Comparison of ENCODE assay signal across 1 cellular context in the genomic region with DNA sequence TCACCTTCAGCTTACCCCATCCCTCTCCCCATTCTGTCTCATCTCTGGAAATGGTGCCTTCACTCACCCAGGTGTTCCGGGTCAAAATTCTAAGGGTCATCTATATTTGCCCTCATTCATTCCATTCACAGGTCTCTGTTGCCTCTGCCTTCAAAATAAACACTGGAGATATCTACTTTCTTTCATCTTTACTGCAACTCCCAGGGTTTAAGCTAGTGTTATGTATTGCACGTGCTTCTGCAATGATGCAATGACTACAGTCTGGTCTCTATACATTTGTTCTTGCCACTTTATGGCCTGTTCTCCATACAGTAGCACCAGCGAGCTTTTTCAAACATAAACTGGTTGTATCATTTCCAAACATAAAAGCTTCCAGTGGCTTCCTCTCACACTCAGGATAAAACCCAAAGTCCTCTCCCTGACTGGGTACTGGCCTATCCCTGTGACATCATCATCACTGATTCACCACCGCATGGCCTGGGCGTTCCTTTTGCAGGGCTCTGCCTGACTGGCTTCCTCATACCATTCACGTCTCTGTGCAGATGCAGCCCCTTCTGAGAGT.
TF ChIP-seq lines count a peak whose summit lies in the region.

No MANE protein-coding gene starts in this region.

TF ChIP-seq in HepG2, 621 proteins besides CTCF, POLR2A, EP300 and RAD21 (continued from another document and continues in another):
- TF ChIP-seq, protein P1, sequence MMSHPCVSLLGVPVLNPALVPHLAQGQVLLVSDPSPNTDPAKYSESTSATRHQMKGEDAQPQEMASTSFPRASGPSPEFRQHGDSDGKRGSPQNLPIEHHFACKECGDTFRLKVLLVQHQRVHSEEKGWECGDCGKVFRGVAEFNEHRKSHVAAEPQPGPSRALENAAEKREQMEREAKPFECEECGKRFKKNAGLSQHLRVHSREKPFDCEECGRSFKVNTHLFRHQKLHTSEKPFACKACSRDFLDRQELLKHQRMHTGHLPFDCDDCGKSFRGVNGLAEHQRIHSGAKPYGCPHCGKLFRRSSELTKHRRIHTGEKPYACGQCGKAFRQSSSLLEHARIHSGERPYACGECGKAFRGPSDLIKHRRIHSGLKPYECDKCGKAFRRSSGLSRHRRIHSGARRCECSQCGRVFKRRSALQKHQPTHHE (CRISPR knock-in tag; IDR thresholded peaks at IDR 0.05; ENCODE audit: borderline replicate concordance) = no peak
- TF ChIP-seq ZNF44 (CRISPR knock-in tag; IDR thresholded peaks at IDR 0.05) (peak; percentile 68; the same call in 1 of the 2 replicates), ZNF224 (CRISPR knock-in tag; IDR thresholded peaks at IDR 0.05) (no peak), ZSCAN31 (CRISPR knock-in tag; IDR thresholded peaks at IDR 0.05; ENCODE audit: low read depth) (no peak), ZFP41 (CRISPR knock-in tag; IDR thresholded peaks at IDR 0.05; ENCODE audit: borderline replicate concordance) (no peak), MAFG (CRISPR knock-in tag; IDR thresholded peaks at IDR 0.05) (no peak), FOXM1 (CRISPR knock-in tag; IDR thresholded peaks at IDR 0.05) (no peak), SIN3B (IDR thresholded peaks at IDR 0.05; ENCODE audit: low read length) (no peak), ZBTB40 (IDR thresholded peaks at IDR 0.05) (no peak), ZBTB40 (CRISPR knock-in tag; IDR thresholded peaks at IDR 0.05) (no peak), GPN1 (CRISPR knock-in tag; IDR thresholded peaks at IDR 0.05; ENCODE audit: borderline replicate concordance) (no peak), ZNF251 (CRISPR knock-in tag; IDR thresholded peaks at IDR 0.05) (no peak), ZNF253 (CRISPR knock-in tag; IDR thresholded peaks at IDR 0.05; ENCODE audit: borderline replicate concordance) (no peak), ZNF800 (CRISPR knock-in tag; IDR thresholded peaks at IDR 0.05) (no peak), TP53 (CRISPR knock-in tag; conservative IDR thresholded peaks at IDR 0.05) (no peak), ZNF143 (CRISPR knock-in tag; IDR thresholded peaks at IDR 0.05) (no peak), NPAS2 (CRISPR knock-in tag; IDR thresholded peaks at IDR 0.05; ENCODE audit: borderline replicate concordance) (no peak), JUN (CRISPR knock-in tag; IDR thresholded peaks at IDR 0.05) (peak; percentile 95), ZNF138 (CRISPR knock-in tag; IDR thresholded peaks at IDR 0.05; ENCODE audit: low read depth) (no peak), NCOA1 (CRISPR knock-in tag; IDR thresholded peaks at IDR 0.05) (peak; percentile 90; the same call in 1 of the 2 replicates), ZNF761 (CRISPR knock-in tag; conservative IDR thresholded peaks at IDR 0.05) (peak; percentile 63; the same call in 1 of the 2 replicates), SCMH1 (CRISPR knock-in tag; IDR thresholded peaks at IDR 0.05; ENCODE audit: borderline replicate concordance) (no peak), ZNF530 (CRISPR knock-in tag; IDR thresholded peaks at IDR 0.05; ENCODE audit: low read depth) (no peak), ZBTB7B (CRISPR knock-in tag; IDR thresholded peaks at IDR 0.05) (peak; percentile 82; the same call in 1 of the 2 replicates), SKIL (CRISPR knock-in tag; IDR thresholded peaks at IDR 0.05; ENCODE audit: borderline replicate concordance) (peak; percentile 94), SMAD9 (CRISPR knock-in tag; IDR thresholded peaks at IDR 0.05) (no peak), KDM2A (CRISPR knock-in tag; IDR thresholded peaks at IDR 0.05; ENCODE audit: borderline replicate concordance, low read depth) (peak; percentile 39; the same call in 1 of the 2 replicates), MAFF (IDR thresholded peaks at IDR 0.05; ENCODE audit: low read depth, low read length) (no peak), TOPORS (CRISPR knock-in tag; IDR thresholded peaks at IDR 0.05) (peak; percentile 80; the same call in 1 of the 2 replicates), NCOA2 (CRISPR knock-in tag; IDR thresholded peaks at IDR 0.05) (peak; percentile 95), KLF11 (CRISPR knock-in tag; IDR thresholded peaks at IDR 0.05) (0 out of 2 replicates have a peak, but pooled peaks have one; percentile 29), U2AF2 (IDR thresholded peaks at IDR 0.05; ENCODE audit: low read depth, low read length) (no peak), ZBTB8A (CRISPR knock-in tag; IDR thresholded peaks at IDR 0.05; ENCODE audit: borderline replicate concordance, low read depth) (no peak)
- TF ChIP-seq, protein P2, sequence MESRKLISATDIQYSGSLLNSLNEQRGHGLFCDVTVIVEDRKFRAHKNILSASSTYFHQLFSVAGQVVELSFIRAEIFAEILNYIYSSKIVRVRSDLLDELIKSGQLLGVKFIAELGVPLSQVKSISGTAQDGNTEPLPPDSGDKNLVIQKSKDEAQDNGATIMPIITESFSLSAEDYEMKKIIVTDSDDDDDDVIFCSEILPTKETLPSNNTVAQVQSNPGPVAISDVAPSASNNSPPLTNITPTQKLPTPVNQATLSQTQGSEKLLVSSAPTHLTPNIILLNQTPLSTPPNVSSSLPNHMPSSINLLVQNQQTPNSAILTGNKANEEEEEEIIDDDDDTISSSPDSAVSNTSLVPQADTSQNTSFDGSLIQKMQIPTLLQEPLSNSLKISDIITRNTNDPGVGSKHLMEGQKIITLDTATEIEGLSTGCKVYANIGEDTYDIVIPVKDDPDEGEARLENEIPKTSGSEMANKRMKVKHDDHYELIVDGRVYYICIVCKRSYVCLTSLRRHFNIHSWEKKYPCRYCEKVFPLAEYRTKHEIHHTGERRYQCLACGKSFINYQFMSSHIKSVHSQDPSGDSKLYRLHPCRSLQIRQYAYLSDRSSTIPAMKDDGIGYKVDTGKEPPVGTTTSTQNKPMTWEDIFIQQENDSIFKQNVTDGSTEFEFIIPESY (CRISPR knock-in tag; IDR thresholded peaks at IDR 0.05) = 0 out of 2 replicates have a peak, but pooled peaks have one; percentile 56
- TF ChIP-seq, protein P3, sequence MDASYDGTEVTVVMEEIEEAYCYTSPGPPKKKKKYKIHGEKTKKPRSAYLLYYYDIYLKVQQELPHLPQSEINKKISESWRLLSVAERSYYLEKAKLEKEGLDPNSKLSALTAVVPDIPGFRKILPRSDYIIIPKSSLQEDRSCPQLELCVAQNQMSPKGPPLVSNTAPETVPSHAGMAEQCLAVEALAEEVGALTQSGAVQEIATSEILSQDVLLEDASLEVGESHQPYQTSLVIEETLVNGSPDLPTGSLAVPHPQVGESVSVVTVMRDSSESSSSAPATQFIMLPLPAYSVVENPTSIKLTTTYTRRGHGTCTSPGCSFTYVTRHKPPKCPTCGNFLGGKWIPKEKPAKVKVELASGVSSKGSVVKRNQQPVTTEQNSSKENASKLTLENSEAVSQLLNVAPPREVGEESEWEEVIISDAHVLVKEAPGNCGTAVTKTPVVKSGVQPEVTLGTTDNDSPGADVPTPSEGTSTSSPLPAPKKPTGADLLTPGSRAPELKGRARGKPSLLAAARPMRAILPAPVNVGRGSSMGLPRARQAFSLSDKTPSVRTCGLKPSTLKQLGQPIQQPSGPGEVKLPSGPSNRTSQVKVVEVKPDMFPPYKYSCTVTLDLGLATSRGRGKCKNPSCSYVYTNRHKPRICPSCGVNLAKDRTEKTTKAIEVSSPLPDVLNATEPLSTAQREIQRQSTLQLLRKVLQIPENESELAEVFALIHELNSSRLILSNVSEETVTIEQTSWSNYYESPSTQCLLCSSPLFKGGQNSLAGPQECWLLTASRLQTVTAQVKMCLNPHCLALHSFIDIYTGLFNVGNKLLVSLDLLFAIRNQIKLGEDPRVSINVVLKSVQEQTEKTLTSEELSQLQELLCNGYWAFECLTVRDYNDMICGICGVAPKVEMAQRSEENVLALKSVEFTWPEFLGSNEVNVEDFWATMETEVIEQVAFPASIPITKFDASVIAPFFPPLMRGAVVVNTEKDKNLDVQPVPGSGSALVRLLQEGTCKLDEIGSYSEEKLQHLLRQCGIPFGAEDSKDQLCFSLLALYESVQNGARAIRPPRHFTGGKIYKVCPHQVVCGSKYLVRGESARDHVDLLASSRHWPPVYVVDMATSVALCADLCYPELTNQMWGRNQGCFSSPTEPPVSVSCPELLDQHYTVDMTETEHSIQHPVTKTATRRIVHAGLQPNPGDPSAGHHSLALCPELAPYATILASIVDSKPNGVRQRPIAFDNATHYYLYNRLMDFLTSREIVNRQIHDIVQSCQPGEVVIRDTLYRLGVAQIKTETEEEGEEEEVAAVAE (CRISPR knock-in tag; IDR thresholded peaks at IDR 0.05; ENCODE audit: borderline replicate concordance) = peak; percentile 49; the same call in 1 of the 2 replicates
- TF ChIP-seq, protein P4, sequence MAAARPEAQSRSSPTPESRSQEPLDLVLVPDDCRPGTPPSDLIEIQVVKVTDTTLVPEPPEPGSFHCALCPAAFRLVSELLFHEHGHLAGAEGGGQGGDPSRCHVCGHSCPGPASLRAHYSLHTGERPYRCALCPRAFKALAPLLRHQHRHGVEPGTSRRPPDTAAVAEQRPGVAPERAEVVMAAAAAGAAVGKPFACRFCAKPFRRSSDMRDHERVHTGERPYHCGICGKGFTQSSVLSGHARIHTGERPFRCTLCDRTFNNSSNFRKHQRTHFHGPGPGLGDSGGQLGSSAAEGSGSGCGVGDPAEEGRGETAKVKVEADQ (CRISPR knock-in tag; IDR thresholded peaks at IDR 0.05; ENCODE audit: borderline replicate concordance) = peak; percentile 87
